8 cellular contexts compared by ENCODE assay signal in the genomic region with DNA sequence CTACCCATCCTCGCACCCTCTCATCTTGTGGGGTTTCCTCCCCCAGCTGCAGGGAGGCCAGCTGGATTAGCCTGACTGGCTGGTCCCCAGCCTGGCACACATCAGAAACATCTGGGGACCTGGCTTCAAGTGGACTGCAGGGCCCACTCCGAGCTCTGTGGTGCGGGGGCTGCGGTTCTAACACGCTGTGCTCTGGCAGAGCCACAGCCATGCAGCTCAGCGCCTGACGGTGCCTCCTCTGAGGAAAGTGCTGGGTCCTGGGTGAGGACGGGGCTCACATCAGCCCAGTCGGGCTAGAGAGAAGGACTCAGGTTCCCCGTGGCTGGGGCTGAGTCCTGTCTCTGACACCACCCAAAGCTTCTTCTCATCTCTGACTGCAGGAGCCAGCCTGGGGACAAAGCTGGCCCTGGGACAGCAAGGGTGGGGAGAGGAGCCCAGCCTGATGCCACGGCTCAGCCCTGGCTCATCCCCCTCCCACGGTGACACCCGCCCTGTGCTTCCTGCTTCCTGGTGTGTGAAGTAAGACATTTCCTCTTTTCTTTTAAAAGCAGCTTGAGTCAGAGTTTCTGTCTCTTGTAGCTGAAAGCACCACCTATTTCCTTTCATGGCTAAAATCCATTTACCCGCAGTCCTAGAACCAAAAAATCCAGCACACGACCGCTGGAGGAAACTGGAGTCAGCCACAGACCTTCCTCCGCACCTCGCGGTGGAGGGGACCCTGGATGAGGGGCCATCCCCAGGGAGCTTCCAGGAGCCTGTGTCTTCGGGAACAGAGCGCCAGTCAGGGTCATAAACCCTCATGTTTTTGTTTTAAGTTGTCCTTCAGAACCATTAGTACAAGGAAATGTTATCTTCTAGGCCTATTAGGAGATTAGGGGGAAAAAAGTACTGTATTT.
DNase-seq lines count a peak whose midpoint lies in the region; ATAC-seq, FAIRE-seq and TF ChIP-seq lines count a peak whose summit lies in the region.

No MANE protein-coding gene starts in this region.

- peak; percentile 97 for DNase-seq in A673 (ENCODE audit: low spot score)
- peak; percentile 89 for DNase-seq in activated CD4-positive, alpha-beta T cell treated with anti-CD3 and anti-CD28 coated beads, Interleukin-2, amount 10 ng/mL, durations not matched to agents 24 days and 14 days
- DNase-seq in endothelial cell of umbilical vein (ENCODE audit: low read depth, low spot score): peak; percentile 87
- DNase-seq in upper lobe of left lung: peak; percentile 72 to 78
- no peak for DNase-seq in HAP-1 (ENCODE audit: low spot score in 2 of 2)

- H3K9me3 Mint-ChIP-seq in activated CD4-positive, alpha-beta T cell treated with anti-CD3 and anti-CD28 coated beads, Interleukin-2, amount 10 ng/mL, durations not matched to agents 24 days and 14 days: no peaks in the 10 kb centered on the region

- FAIRE-seq in endothelial cell of umbilical vein (lab: Jason Lieb, UNC): peak; percentile 97

- intact Hi-C loops in A673 (cut with micrococcal nuclease; ENCODE audit: unreplicated experiment) (loop anchor here (2.0 to 10.0 kb wide), 2 partner anchors 83 to 195 kb away; no protein-coding TSS in a partner anchor), endothelial cell of umbilical vein (cut with micrococcal nuclease) (loop anchor here (1.0 to 5.0 kb wide), 5 partner anchors 16 to 157 kb away; a partner anchor contains a TSS)
- intact Hi-C loops in activated CD4-positive, alpha-beta T cell treated with anti-CD3 and anti-CD28 coated beads, Interleukin-2, amount 10 ng/mL, durations not matched to agents 24 days and 14 days (cut with micrococcal nuclease): loop anchor here (10.0 kb wide), 1 partner anchor 195 kb away; no protein-coding TSS in a partner anchor

- peaks cover 22% of the 10 kb centered on the region for H3K4me1 Mint-ChIP-seq in activated CD4-positive, alpha-beta T cell treated with anti-CD3 and anti-CD28 coated beads, Interleukin-2, amount 10 ng/mL, durations not matched to agents 24 days and 14 days

- no peaks in the 10 kb centered on the region for H3K79me2 ChIP-seq in endothelial cell of umbilical vein (ENCODE audit: control insufficient read depth, insufficient read depth, low read length)

- H3K4me1 ChIP-seq in A673 (ENCODE audit: insufficient read depth, low read length, poor library complexity, severe bottlenecking): peaks cover 37% of the 10 kb centered on the region
- peaks cover 22% of the 10 kb centered on the region for H3K4me1 ChIP-seq in endothelial cell of umbilical vein (ENCODE audit: control insufficient read depth, extremely low read depth, insufficient read depth, low read length)
- H3K4me1 ChIP-seq in neutrophil (ENCODE audit: control insufficient read depth in 1 of 2, insufficient read depth in 1 of 2, low read depth in 1 of 2, low read length in 1 of 2): peaks cover 15 to 28% of the 10 kb centered on the region in 2 experiments
- peaks cover 9 to 23% (median 19%) of the 10 kb centered on the region in 4 donors for H3K4me1 ChIP-seq in upper lobe of left lung
- peaks cover 26% of the 10 kb centered on the region for H3K4me1 ChIP-seq in HAP-1

- dilution Hi-C loops in endothelial cell of umbilical vein (cut with MboI; ENCODE audit: extremely low pct_ligation_motif_present, low sequenced_read_pairs): no loop called here

- peak overlapping the region; percentile 83 for H3K27ac Mint-ChIP-seq in activated CD4-positive, alpha-beta T cell treated with anti-CD3 and anti-CD28 coated beads, Interleukin-2, amount 10 ng/mL, durations not matched to agents 24 days and 14 days

- H3K36me3 ChIP-seq in A673 (ENCODE audit: insufficient read depth, low read length, poor library complexity, severe bottlenecking) (no peaks in the 10 kb centered on the region), endothelial cell of umbilical vein (ENCODE audit: control insufficient read depth in 2 of 2, extremely low read depth in 1 of 2, insufficient read depth in 2 of 2, low read length in 2 of 2) (no peaks in the 10 kb centered on the region), neutrophil (no peaks in the 10 kb centered on the region), upper lobe of left lung (no peaks in the 10 kb centered on the region), HAP-1 (replicated peaks) (no peaks in the 10 kb centered on the region)

- H2AFZ ChIP-seq in endothelial cell of umbilical vein (ENCODE audit: low read depth, low read length): peak overlapping the region; percentile 98

- POLR2A ChIA-PET in A673 (lab: Charles Lee; ENCODE audit: low non-redundant PET) (no interaction called here), endothelial cell of umbilical vein (lab: Charles Lee) (interaction anchor here (1.2 kb wide), 1 partner anchor 51 kb away, joined by 4 read pairs; no protein-coding TSS in a partner anchor)

- H3K4me2 ChIP-seq in endothelial cell of umbilical vein (ENCODE audit: insufficient read depth, low read length): peak overlapping the region; percentile 84

- H3K9me3 ChIP-seq in A673 (ENCODE audit: low read depth, low read length, poor library complexity, severe bottlenecking) (no peaks in the 10 kb centered on the region), endothelial cell of umbilical vein (replicated peaks; ENCODE audit: control insufficient read depth, insufficient read depth, low read length) (no peaks in the 10 kb centered on the region), neutrophil (no peaks in the 10 kb centered on the region), upper lobe of left lung (no peaks in the 10 kb centered on the region), HAP-1 (no peaks in the 10 kb centered on the region)

- no peaks in the 10 kb centered on the region for H3K36me3 Mint-ChIP-seq in activated CD4-positive, alpha-beta T cell treated with anti-CD3 and anti-CD28 coated beads, Interleukin-2, amount 10 ng/mL, durations not matched to agents 24 days and 14 days (ENCODE audit: low read depth)

- H3K27me3 ChIP-seq in A673 (replicated peaks; ENCODE audit: insufficient read depth, low read depth, low read length, poor library complexity) (no peaks in the 10 kb centered on the region), endothelial cell of umbilical vein (ENCODE audit: control insufficient read depth in 2 of 2, insufficient read depth in 2 of 2, low read length in 2 of 2) (no peaks in the 10 kb centered on the region), neutrophil (peaks cover 21% of the 10 kb centered on the region), upper lobe of left lung (no peaks in the 10 kb centered on the region), HAP-1 (ENCODE audit: low read depth) (no peaks in the 10 kb centered on the region)

- H3K27me3 Mint-ChIP-seq in activated CD4-positive, alpha-beta T cell treated with anti-CD3 and anti-CD28 coated beads, Interleukin-2, amount 10 ng/mL, durations not matched to agents 24 days and 14 days: peaks cover 41% of the 10 kb centered on the region

- no peaks in the 10 kb centered on the region for H3K9me1 ChIP-seq in endothelial cell of umbilical vein (replicated peaks; ENCODE audit: control insufficient read depth, extremely low read depth, insufficient read depth, low read length)

- peak in 2 of 4 donors; percentile 64 for TF ChIP-seq EP300 in upper lobe of left lung (IDR thresholded peaks at IDR 0.05)

- ATAC-seq in GM19452 (IDR thresholded peaks at IDR 0.05; ENCODE audit: unreplicated experiment) (peak; percentile 94), HG03520 (IDR thresholded peaks at IDR 0.05; ENCODE audit: unreplicated experiment) (peak; percentile 95), upper lobe of left lung (ENCODE audit: low FRiP score in 2 of 2) (peak; percentile 89 to 92)

- TF ChIP-seq CTCF in A673 (conservative IDR thresholded peaks at IDR 0.05; ENCODE audit: low read depth, low read length): no peak
- TF ChIP-seq CTCF in endothelial cell of umbilical vein (IDR thresholded peaks at IDR 0.05; ENCODE audit: extremely low read depth in 1 of 2, insufficient read depth in 1 of 2, low read depth in 1 of 2, low read length in 2 of 2): no peak
- no peak for TF ChIP-seq CTCF in neutrophil (IDR thresholded peaks at IDR 0.05)
- TF ChIP-seq CTCF in upper lobe of left lung (IDR thresholded peaks at IDR 0.05): no peak

- H3K9ac ChIP-seq in endothelial cell of umbilical vein (replicated peaks; ENCODE audit: extremely low read depth, insufficient read depth, low read length): peak overlapping the region; percentile 81

- no peaks in the 10 kb centered on the region for H4K20me1 ChIP-seq in endothelial cell of umbilical vein (replicated peaks; ENCODE audit: control insufficient read depth, extremely low read depth, insufficient read depth, low read length)

- in situ Hi-C loops in HAP-1 (cut with MboI; ENCODE audit: low sequenced_read_pairs): no loop called here

- H3K4me3 ChIP-seq in A673 (ENCODE audit: low read depth, low read length, poor library complexity, severe bottlenecking) (peak overlapping the region; percentile 19), endothelial cell of umbilical vein (replicated peaks in 1 of 3; ENCODE audit: insufficient read depth in 1 of 3, low read depth in 1 of 3, low read length in 3 of 3) (peak overlapping the region in 1 of 3 experiments; percentile 42), neutrophil (ENCODE audit: low read depth in 1 of 2, low read length in 1 of 2) (peak overlapping the region; percentile 2 to 32), upper lobe of left lung (peak overlapping the region in 1 of 4 donors; percentile 19), HAP-1 (no peak overlapping the region)

- CTCF ChIA-PET in A673 (lab: Charles Lee) (interaction anchor here (0.5 kb wide), 1 partner anchor 201 kb away, joined by 4 read pairs; no protein-coding TSS in a partner anchor), endothelial cell of umbilical vein (lab: Charles Lee) (interaction anchor here (0.8 to 2.0 kb wide), 10 partner anchors 11 to 348 kb away, joined by 3 to 11 read pairs (median 4); no protein-coding TSS in a partner anchor)

- H3K4me3 Mint-ChIP-seq in activated CD4-positive, alpha-beta T cell treated with anti-CD3 and anti-CD28 coated beads, Interleukin-2, amount 10 ng/mL, durations not matched to agents 24 days and 14 days: peak overlapping the region; percentile 77

- no TSS peak for BruUV-seq in A673 (replicated peaks; lab: Mats Ljungman, UMichigan)
- BruUV-seq in endothelial cell of umbilical vein (replicated peaks; lab: Mats Ljungman, UMichigan): TSS peak; percentile 94

- peak overlapping the region; percentile 88 for H3K27ac ChIP-seq in A673 (ENCODE audit: low read depth, low read length, poor library complexity, severe bottlenecking)
- peak overlapping the region; percentile 99 for H3K27ac ChIP-seq in endothelial cell of umbilical vein (ENCODE audit: insufficient read depth, low read depth, low read length)
- H3K27ac ChIP-seq in neutrophil: peak overlapping the region; percentile 81
- H3K27ac ChIP-seq in upper lobe of left lung: peak overlapping the region; percentile 62 to 88 (median 84)

- no peak for TF ChIP-seq POLR2A in endothelial cell of umbilical vein (IDR thresholded peaks at IDR 0.05; ENCODE audit: low read depth, low read length)
- TF ChIP-seq POLR2A in upper lobe of left lung (IDR thresholded peaks at IDR 0.05): no peak

- WGBS in upper lobe of left lung, 2 donors: 27 to 44% methylated on average over 10 to 19 of the region's 21 CpGs

TF ChIP-seq in endothelial cell of umbilical vein, 7 proteins besides CTCF, POLR2A, EP300 and RAD21 (continues in another document):
- TF ChIP-seq EZH2 (IDR thresholded peaks at IDR 0.05; ENCODE audit: borderline replicate concordance, low read depth, low read length, severe bottlenecking) (no peak), MYC (IDR thresholded peaks at IDR 0.05; ENCODE audit: low read depth, low read length) (peak; percentile 59)

Comparison
In these comparisons a context has a peak if more than half of its experiments do, and no peak if none do; other contexts are left out.
1. DNase-seq: peak in A673 (single experiment), activated CD4-positive, alpha-beta T cell treated with anti-CD3 and anti-CD28 coated beads, Interleukin-2, amount 10 ng/mL, durations not matched to agents 24 days and 14 days (single experiment), endothelial cell of umbilical vein (single experiment) and upper lobe of left lung (2 of 2); none in HAP-1 (0 of 2).
2. Peak in every context shown above with its lines, with median percentiles within 50 percentile points of each other: H3K27ac ChIP-seq and ATAC-seq.